In genomic region chr4:108725457-108725856, GRCh38 we compare ENCODE assay signal across 22 cellular contexts. TPM values are rescaled to one million over a fixed set of nuclear protein-coding genes. Genes with fewer than 3 reads are reported as not detected.
DNase-seq lines count a peak whose midpoint lies in the region; TF ChIP-seq lines count a peak whose summit lies in the region.
"Had no signal": no experiment of that assay in that cellular context is flagged by ENCODE, and none has a peak within 500 bp of the region (broad histone marks: within the 10 kb centered on the region; RNA-seq: fewer than 3 reads in every experiment).

No MANE protein-coding gene starts in this region.

- TF ChIP-seq CTCF in MCF 10A (IDR thresholded peaks at IDR 0.05; ENCODE audit: unreplicated experiment) (no peak), breast epithelium (IDR thresholded peaks at IDR 0.05) (no peak), mammary epithelial cell (conservative IDR thresholded peaks at IDR 0.05 in 1 of 2, IDR thresholded peaks at IDR 0.05 in 1 of 2; ENCODE audit: extremely low read depth in 1 of 2, insufficient read depth in 1 of 2, low read depth in 1 of 2, low read length in 2 of 2) (no peak), neural progenitor cell (IDR thresholded peaks at IDR 0.05) (no peak)

- H3K36me3 ChIP-seq in breast epithelium (no peaks in the 10 kb centered on the region), mammary epithelial cell (ENCODE audit: insufficient read depth, low read length) (no peaks in the 10 kb centered on the region), neural progenitor cell (peaks cover 3% of the 10 kb centered on the region)
- H3K36me3 ChIP-seq: BLaER1, MG63 had no signal

- H2AFZ ChIP-seq in mammary epithelial cell (ENCODE audit: low read depth, low read length) (no peak overlapping the region), neural progenitor cell (replicated peaks) (no peak overlapping the region)

- CTCF ChIA-PET in MCF 10A (lab: Yijun Ruan, JAX): interaction anchor here (0.5 kb wide), 1 partner anchor 645 kb away, joined by 3 read pairs; no protein-coding TSS in a partner anchor
- CTCF ChIA-PET in mammary epithelial cell (lab: Charles Lee; ENCODE audit: low non-redundant PET): no interaction called here

- H3K27ac ChIP-seq in breast epithelium (no peak overlapping the region), mammary epithelial cell (ENCODE audit: insufficient read depth, low read depth, low read length) (no peak overlapping the region), neural progenitor cell (no peak overlapping the region)
- H3K27ac ChIP-seq: BLaER1, KMS-11 had no signal

- intact Hi-C loops in MCF 10A (cut with micrococcal nuclease): no loop called here
- intact Hi-C loops in breast epithelium (cut with DNase I; ENCODE audit: low total_unique reads): no loop called here
- intact Hi-C loops in mammary epithelial cell (cut with micrococcal nuclease): no loop called here

- no peaks in the 10 kb centered on the region for H3K36me3 Mint-ChIP-seq in MCF 10A (ENCODE audit: insufficient read depth, unreplicated experiment)
- peaks cover 7% of the 10 kb centered on the region for H3K36me3 Mint-ChIP-seq in neural progenitor cell

- H3K9me3 ChIP-seq in breast epithelium (peaks cover 0 to 16% of the 10 kb centered on the region in 2 donors), mammary epithelial cell (replicated peaks; ENCODE audit: insufficient read depth, low read length) (no peaks in the 10 kb centered on the region), neural progenitor cell (ENCODE audit: low read depth) (peaks cover 12% of the 10 kb centered on the region)
- H3K9me3 ChIP-seq: MG63 had no signal

- H3K27me3 ChIP-seq in breast epithelium (no peaks in the 10 kb centered on the region), mammary epithelial cell (ENCODE audit: insufficient read depth, low read length) (peaks cover 4% of the 10 kb centered on the region), neural progenitor cell (no peaks in the 10 kb centered on the region)
- H3K27me3 ChIP-seq: BLaER1, MG63 had no signal

- H3K9ac ChIP-seq in mammary epithelial cell (ENCODE audit: insufficient read depth, low read length): no peak overlapping the region
- H3K9ac ChIP-seq in neural progenitor cell: no peak overlapping the region
- H3K9ac ChIP-seq: BLaER1, KMS-11 had no signal

- no peak overlapping the region for H3K4me2 ChIP-seq in mammary epithelial cell (ENCODE audit: insufficient read depth, low read depth, low read length)
- H3K4me2 ChIP-seq in neural progenitor cell: no peak overlapping the region
- H3K4me2 ChIP-seq: BLaER1, KMS-11 had no signal

- dilution Hi-C loops in mammary epithelial cell (cut with HindIII; ENCODE audit: low sequenced_read_pairs): no loop called here

- no peaks in the 10 kb centered on the region for H3F3A ChIP-seq in neural progenitor cell (ENCODE audit: low read depth)

- H3K4me3 ChIP-seq in breast epithelium: no peak overlapping the region
- no peak overlapping the region for H3K4me3 ChIP-seq in mammary epithelial cell (replicated peaks in 1 of 3; ENCODE audit: insufficient read depth in 1 of 3, low read depth in 2 of 3, low read length in 3 of 3)
- H3K4me3 ChIP-seq in neural progenitor cell: no peak overlapping the region
- H3K4me3 ChIP-seq: BLaER1, MG63 had no signal

- TF ChIP-seq POLR2A in breast epithelium (IDR thresholded peaks at IDR 0.05): no peak

- H3K4me1 Mint-ChIP-seq in MCF 10A (ENCODE audit: insufficient read depth, unreplicated experiment): no peaks in the 10 kb centered on the region
- no peaks in the 10 kb centered on the region for H3K4me1 Mint-ChIP-seq in neural progenitor cell
- H3K4me1 Mint-ChIP-seq: CD4-positive, alpha-beta memory T cell had no signal

- H3K4me1 ChIP-seq in breast epithelium (no peaks in the 10 kb centered on the region), mammary epithelial cell (ENCODE audit: insufficient read depth, low read length) (no peaks in the 10 kb centered on the region), neural progenitor cell (no peaks in the 10 kb centered on the region)
- H3K4me1 ChIP-seq: BLaER1 had no signal

- WGBS in mammary epithelial cell (ENCODE audit: low coverage, missing lambda C conversion rate): 44% methylated on average over 1 of the region's 1 CpG

- H3K4me3 Mint-ChIP-seq in MCF 10A (ENCODE audit: unreplicated experiment) (no peak overlapping the region), neural progenitor cell (no peak overlapping the region)
- H3K4me3 Mint-ChIP-seq: CD4-positive, alpha-beta memory T cell had no signal

- H3K9me3 Mint-ChIP-seq in MCF 10A (ENCODE audit: unreplicated experiment): no peaks in the 10 kb centered on the region
- H3K9me3 Mint-ChIP-seq in neural progenitor cell: peaks cover 37% of the 10 kb centered on the region

- DNase-seq in MCF 10A (ENCODE audit: unreplicated experiment) (peak; percentile 23), breast epithelium (ENCODE audit: low spot score in 2 of 2) (no peak), NAMALWA (ENCODE audit: low spot score) (peak; percentile 17), mammary epithelial cell (peak; percentile 8), neural progenitor cell (ENCODE audit: low spot score) (peak; percentile 17), NCI-H345 treated with DMSO at 0.1 percent for 48 hours (lab: John Stamatoyannopoulos, UW; ENCODE audit: unreplicated experiment) (no peak), NCI-H774 (lab: John Stamatoyannopoulos, UW) (no peak)
- DNase-seq in activated CD4-positive, alpha-beta T cell treated with anti-CD3 and anti-CD28 coated beads, Interleukin-2, amount 50 U/mL, for 48 hours: no peak
- DNase-seq: CD4-positive, alpha-beta memory T cell; DMS79; MG63; NCI-H1092 treated with DMSO at 0.1 percent for 48 hours; NCI-H146; NCI-H2029 treated with DMSO at 0.1 percent for 48 hours; NCI-H2171; NCI-H446 treated with DMSO at 0.1 percent for 48 hours; NCI-H69; SHP77 treated with DMSO at 0.1 percent for 48 hours had no signal

- in situ Hi-C loops in mammary epithelial cell (cut with MboI; ENCODE audit: low sequenced_read_pairs in 2 of 2): no loop called here

- H3K27me3 Mint-ChIP-seq in MCF 10A (ENCODE audit: insufficient read depth, unreplicated experiment) (no peaks in the 10 kb centered on the region), neural progenitor cell (ENCODE audit: insufficient read depth, low read depth) (no peaks in the 10 kb centered on the region)

- no peaks in the 10 kb centered on the region for H4K20me1 ChIP-seq in mammary epithelial cell (ENCODE audit: insufficient read depth, low read length)
- no peaks in the 10 kb centered on the region for H4K20me1 ChIP-seq in neural progenitor cell (ENCODE audit: low read depth)
- H4K20me1 ChIP-seq: BLaER1 had no signal

- H3K27ac Mint-ChIP-seq in MCF 10A (ENCODE audit: low read depth, unreplicated experiment) (no peak overlapping the region), neural progenitor cell (no peak overlapping the region)
- H3K27ac Mint-ChIP-seq: CD4-positive, alpha-beta memory T cell had no signal

- H3K79me2 ChIP-seq in mammary epithelial cell (ENCODE audit: insufficient read depth, low read length) (no peaks in the 10 kb centered on the region), neural progenitor cell (ENCODE audit: low read depth) (no peaks in the 10 kb centered on the region)

- POLR2A ChIA-PET in MCF 10A (lab: Yijun Ruan, JAX): no interaction called here

- BruUV-seq in MCF 10A (replicated peaks; lab: Mats Ljungman, UMichigan): no TSS peak
- no TSS peak for BruUV-seq in mammary epithelial cell (replicated peaks; lab: Mats Ljungman, UMichigan)

RNA-seq across cellular contexts. Expression of gene ETNPPL, which starts 37.4 kb away (rescaled TPM):
- total RNA-seq in MCF 10A (2022): not detected in 2 replicates
- total RNA-seq in breast epithelium: not detected
- not detected for total RNA-seq in mammary epithelial cell
- not detected for polyA plus RNA-seq in mammary epithelial cell
- polyA minus RNA-seq in mammary epithelial cell: not detected
- 0.19 and 0.43 TPM in 2 replicates for total RNA-seq in neural progenitor cell (ENCODE audit: low replicate concordance)
- total RNA-seq: A172; CD4-positive, alpha-beta memory T cell; T-helper 1 cell treated with Interleukin-12 subunit alpha and Interleukin-12 subunit beta and Interleukin-4 antibody, amounts not matched to agents 30 ng/mL and 1 ng/mL, for 36 hours had no signal
- polyA plus RNA-seq: CD4-positive, alpha-beta memory T cell had no signal

Comparison
In these comparisons a context has a peak if more than half of its experiments do, and no peak if none do; other contexts are left out.
1. DNase-seq: peak in MCF 10A (single experiment), NAMALWA (single experiment), mammary epithelial cell (single experiment) and neural progenitor cell (single experiment); none in breast epithelium (0 of 2), activated CD4-positive, alpha-beta T cell treated with anti-CD3 and anti-CD28 coated beads, Interleukin-2, amount 50 U/mL, for 48 hours (0 of 2), NCI-H345 treated with DMSO at 0.1 percent for 48 hours (single experiment) and NCI-H774 (single experiment).